12 cellular contexts compared by ENCODE assay signal in genomic region chrX:2694868-2695267, GRCh38. TPM values are rescaled to one million over a fixed set of nuclear protein-coding genes. Genes with fewer than 3 reads are reported as not detected.
DNase-seq lines count a peak whose midpoint lies in the region; ATAC-seq, FAIRE-seq and TF ChIP-seq lines count a peak whose summit lies in the region.
"Had no signal": no experiment of that assay in that cellular context is flagged by ENCODE, and none has a peak within 500 bp of the region (broad histone marks: within the 10 kb centered on the region; RNA-seq: fewer than 3 reads in every experiment).

No MANE protein-coding gene starts in this region.

- peak overlapping the region; percentile 85 for H3K27ac Mint-ChIP-seq in dendritic cell treated with granulocyte-macrophage colony-stimulating factor and Interleukin-4, amounts not matched to agents 40 ng/mL and 50 ng/mL, for 4 days
- H3K27ac Mint-ChIP-seq in natural killer cell treated with Interleukin-12 subunit alpha and Interleukin-12 subunit beta and Interleukin-15 and Interleukin-18, amount 100 ng/mL, for 72 hours: peak overlapping the region; percentile 85 to 87
- H3K27ac Mint-ChIP-seq: endodermal cell had no signal

- H3K36me3 Mint-ChIP-seq in dendritic cell treated with granulocyte-macrophage colony-stimulating factor and Interleukin-4, amounts not matched to agents 40 ng/mL and 50 ng/mL, for 4 days (ENCODE audit: low read depth): peaks cover 59% of the 10 kb centered on the region
- H3K36me3 Mint-ChIP-seq in natural killer cell treated with Interleukin-12 subunit alpha and Interleukin-12 subunit beta and Interleukin-15 and Interleukin-18, amount 100 ng/mL, for 72 hours: peaks cover under 1% of the 10 kb centered on the region

- TF ChIP-seq CTCF in AG04449 (IDR thresholded peaks at IDR 0.05; ENCODE audit: insufficient read depth, low read length, missing control alignments): no peak

- no peak for ATAC-seq in natural killer cell treated with Interleukin-12 subunit alpha and Interleukin-12 subunit beta and Interleukin-15 and Interleukin-18, amount 100 ng/mL, for 72 hours
- ATAC-seq in GM21529 (IDR thresholded peaks at IDR 0.05; ENCODE audit: unreplicated experiment) (no peak), GM21447 (IDR thresholded peaks at IDR 0.05; ENCODE audit: unreplicated experiment) (no peak)

- no peak for FAIRE-seq in urothelium cell line (lab: Jason Lieb, UNC)
- FAIRE-seq: GM12892, TTC549 had no signal

- POLR2A ChIA-PET in AG04449 (lab: Yijun Ruan, JAX): no interaction called here

- intact Hi-C loops in dendritic cell treated with granulocyte-macrophage colony-stimulating factor and Interleukin-4, amounts not matched to agents 40 ng/mL and 50 ng/mL, for 4 days (cut with micrococcal nuclease): loop anchor here (5.0 kb wide), 1 partner anchor 88 kb away; no protein-coding TSS in a partner anchor

- H3K9me3 Mint-ChIP-seq in dendritic cell treated with granulocyte-macrophage colony-stimulating factor and Interleukin-4, amounts not matched to agents 40 ng/mL and 50 ng/mL, for 4 days: no peaks in the 10 kb centered on the region
- H3K9me3 Mint-ChIP-seq in natural killer cell treated with Interleukin-12 subunit alpha and Interleukin-12 subunit beta and Interleukin-15 and Interleukin-18, amount 100 ng/mL, for 72 hours: no peaks in the 10 kb centered on the region
- H3K9me3 Mint-ChIP-seq: endodermal cell had no signal

- peak overlapping the region; percentile 82 for H3K4me3 ChIP-seq in AG04449 (ENCODE audit: low read depth, low read length)

- CTCF ChIA-PET in AG04449 (lab: Yijun Ruan, JAX): no interaction called here

- H3K27me3 Mint-ChIP-seq in dendritic cell treated with granulocyte-macrophage colony-stimulating factor and Interleukin-4, amounts not matched to agents 40 ng/mL and 50 ng/mL, for 4 days: no peaks in the 10 kb centered on the region
- no peaks in the 10 kb centered on the region for H3K27me3 Mint-ChIP-seq in natural killer cell treated with Interleukin-12 subunit alpha and Interleukin-12 subunit beta and Interleukin-15 and Interleukin-18, amount 100 ng/mL, for 72 hours

- peaks cover 77% of the 10 kb centered on the region for H3K4me1 Mint-ChIP-seq in dendritic cell treated with granulocyte-macrophage colony-stimulating factor and Interleukin-4, amounts not matched to agents 40 ng/mL and 50 ng/mL, for 4 days (ENCODE audit: low read depth)
- peaks cover 68 to 75% of the 10 kb centered on the region in 2 donors for H3K4me1 Mint-ChIP-seq in natural killer cell treated with Interleukin-12 subunit alpha and Interleukin-12 subunit beta and Interleukin-15 and Interleukin-18, amount 100 ng/mL, for 72 hours (ENCODE audit: low read depth in 2 of 2)

- DNase-seq in AG04449 (ENCODE audit: low read depth, low spot score) (no peak), EL (peak; percentile 30), urothelium cell line (ENCODE audit: low spot score) (no peak), germinal center (ENCODE audit: low spot score) (no peak)
- DNase-seq in natural killer cell treated with Interleukin-12 subunit alpha and Interleukin-12 subunit beta and Interleukin-15 and Interleukin-18, amount 100 ng/mL, for 72 hours (ENCODE audit: low spot score): no peak
- DNase-seq: endodermal cell, NCI-H1694 treated with DMSO at 0.1 percent for 48 hours had no signal

- H3K4me3 Mint-ChIP-seq in dendritic cell treated with granulocyte-macrophage colony-stimulating factor and Interleukin-4, amounts not matched to agents 40 ng/mL and 50 ng/mL, for 4 days: no peak overlapping the region
- H3K4me3 Mint-ChIP-seq in natural killer cell treated with Interleukin-12 subunit alpha and Interleukin-12 subunit beta and Interleukin-15 and Interleukin-18, amount 100 ng/mL, for 72 hours: peak overlapping the region; percentile 90

RNA-seq across cellular contexts. Expression of gene CD99, which starts 3.8 kb away (rescaled TPM):
- 100 to 1,000 TPM; 121 to 159 TPM for total RNA-seq in natural killer cell treated with Interleukin-12 subunit alpha and Interleukin-12 subunit beta and Interleukin-15 and Interleukin-18, amount 100 ng/mL, for 72 hours

RNA-seq across cellular contexts. Expression of gene XG, which starts 57.0 kb away (rescaled TPM):
- not detected for total RNA-seq in natural killer cell treated with Interleukin-12 subunit alpha and Interleukin-12 subunit beta and Interleukin-15 and Interleukin-18, amount 100 ng/mL, for 72 hours
